In genomic region chr6:157610451-157610999, GRCh38 we compare ENCODE assay signal across 22 cellular contexts.
"Had no signal": no experiment of that assay in that cellular context is flagged by ENCODE, and none has a peak within 500 bp of the region (broad histone marks: within the 10 kb centered on the region; RNA-seq: fewer than 3 reads in every experiment).

No MANE protein-coding gene starts in this region.

- H3K4me3 Mint-ChIP-seq: activated B cell treated with CpG ODN at 0.5 μM for 24 hours; activated CD4-positive, alpha-beta memory T cell treated with anti-CD3 and anti-CD28 coated beads, Interleukin-2, amount 10 ng/mL, durations not matched to agents 7 days and 5 days; activated CD8-positive, alpha-beta memory T cell treated with anti-CD3 and anti-CD28 coated beads, Interleukin-2, amount 10 ng/mL, durations not matched to agents 7 days and 5 days; activated naive CD4-positive, alpha-beta T cell treated with anti-CD3 and anti-CD28 coated beads, Interleukin-2, amount 10 ng/mL, durations not matched to agents 7 days and 5 days; activated naive CD8-positive, alpha-beta T cell treated with anti-CD3 and anti-CD28 coated beads, Interleukin-2, amount 50 U/mL, for 24 hours; activated T-helper 17 cell treated with anti-CD3 and anti-CD28 coated beads, Interleukin-2, amount 50 U/mL, for 72 hours; central memory CD8-positive, alpha-beta T cell; immature natural killer cell; naive thymus-derived CD8-positive, alpha-beta T cell had no signal

- ATAC-seq: activated CD8-positive, alpha-beta memory T cell treated with anti-CD3 and anti-CD28 coated beads, Interleukin-2, amount 10 ng/mL, durations not matched to agents 7 days and 5 days; activated naive CD8-positive, alpha-beta T cell treated with anti-CD3 and anti-CD28 coated beads, Interleukin-2, amount 50 U/mL, for 24 hours; activated T-helper 17 cell treated with anti-CD3 and anti-CD28 coated beads, Interleukin-2, amount 50 U/mL, for 72 hours; naive thymus-derived CD8-positive, alpha-beta T cell; stimulated activated naive CD8-positive, alpha-beta T cell treated with anti-CD3 and anti-CD28 coated beads, Interleukin-15, Interleukin-2, amounts not matched to agents 100 U/mL and 50 U/mL, for 24 hours had no signal

- H3K9me3 ChIP-seq: neutrophil, tibial nerve, uterus had no signal

- H3K27ac Mint-ChIP-seq: activated B cell treated with CpG ODN at 0.5 μM for 24 hours; activated CD4-positive, alpha-beta memory T cell treated with anti-CD3 and anti-CD28 coated beads, Interleukin-2, amount 10 ng/mL, durations not matched to agents 7 days and 5 days; activated CD8-positive, alpha-beta memory T cell treated with anti-CD3 and anti-CD28 coated beads, Interleukin-2, amount 10 ng/mL, durations not matched to agents 7 days and 5 days; activated naive CD4-positive, alpha-beta T cell treated with anti-CD3 and anti-CD28 coated beads, Interleukin-2, amount 10 ng/mL, durations not matched to agents 7 days and 5 days; activated naive CD8-positive, alpha-beta T cell treated with anti-CD3 and anti-CD28 coated beads, Interleukin-2, amount 50 U/mL, for 24 hours; activated T-helper 17 cell treated with anti-CD3 and anti-CD28 coated beads, Interleukin-2, amount 50 U/mL, for 72 hours; immature natural killer cell; naive thymus-derived CD8-positive, alpha-beta T cell had no signal

- H3K9ac ChIP-seq: parathyroid adenoma had no signal

- DNase-seq: activated B cell treated with CpG ODN at 0.5 μM for 24 hours; activated CD4-positive, alpha-beta memory T cell treated with anti-CD3 and anti-CD28 coated beads, Interleukin-2, amount 10 ng/mL, durations not matched to agents 7 days and 5 days; activated CD4-positive, alpha-beta T cell treated with anti-CD3 and anti-CD28 coated beads for 4 hours; activated CD8-positive, alpha-beta memory T cell treated with anti-CD3 and anti-CD28 coated beads, Interleukin-2, amount 10 ng/mL, durations not matched to agents 7 days and 5 days; activated naive CD4-positive, alpha-beta T cell treated with anti-CD3 and anti-CD28 coated beads, Interleukin-2, amount 10 ng/mL, durations not matched to agents 7 days and 5 days; activated naive CD8-positive, alpha-beta T cell treated with anti-CD3 and anti-CD28 coated beads, Interleukin-2, amount 50 U/mL, for 24 hours; brain microvascular endothelial cell; cortex of kidney; immature natural killer cell; mesendoderm; naive thymus-derived CD8-positive, alpha-beta T cell; stimulated activated CD4-positive, alpha-beta T cell treated with anti-CD3 and anti-CD28 coated beads, Interleukin-12 subunit alpha, Interleukin-12 subunit beta, amount 100 ng/mL, for 4 hours; stimulated activated CD4-positive, alpha-beta T cell treated with anti-CD3 and anti-CD28 coated beads, Interleukin-1b, Interleukin-23, amount 100 ng/mL, for 48 hours; stimulated activated naive CD8-positive, alpha-beta T cell treated with anti-CD3 and anti-CD28 coated beads, Interleukin-15, Interleukin-2, amounts not matched to agents 100 U/mL and 50 U/mL, for 24 hours; T-helper 1 cell; T-helper 9 cell; uterus had no signal

- H3K4me1 Mint-ChIP-seq: activated naive CD4-positive, alpha-beta T cell treated with anti-CD3 and anti-CD28 coated beads, Interleukin-2, amount 10 ng/mL, durations not matched to agents 7 days and 5 days; activated T-helper 17 cell treated with anti-CD3 and anti-CD28 coated beads, Interleukin-2, amount 50 U/mL, for 72 hours; central memory CD8-positive, alpha-beta T cell; immature natural killer cell had no signal

- H3K27me3 Mint-ChIP-seq: activated B cell treated with CpG ODN at 0.5 μM for 24 hours; activated CD8-positive, alpha-beta memory T cell treated with anti-CD3 and anti-CD28 coated beads, Interleukin-2, amount 10 ng/mL, durations not matched to agents 7 days and 5 days; activated naive CD8-positive, alpha-beta T cell treated with anti-CD3 and anti-CD28 coated beads, Interleukin-2, amount 50 U/mL, for 24 hours; activated T-helper 17 cell treated with anti-CD3 and anti-CD28 coated beads, Interleukin-2, amount 50 U/mL, for 72 hours; central memory CD8-positive, alpha-beta T cell had no signal

- H3K9me3 Mint-ChIP-seq: activated B cell treated with CpG ODN at 0.5 μM for 24 hours; activated CD4-positive, alpha-beta memory T cell treated with anti-CD3 and anti-CD28 coated beads, Interleukin-2, amount 10 ng/mL, durations not matched to agents 7 days and 5 days; activated naive CD4-positive, alpha-beta T cell treated with anti-CD3 and anti-CD28 coated beads, Interleukin-2, amount 10 ng/mL, durations not matched to agents 7 days and 5 days; activated naive CD8-positive, alpha-beta T cell treated with anti-CD3 and anti-CD28 coated beads, Interleukin-2, amount 50 U/mL, for 24 hours; activated T-helper 17 cell treated with anti-CD3 and anti-CD28 coated beads, Interleukin-2, amount 50 U/mL, for 72 hours; central memory CD8-positive, alpha-beta T cell; immature natural killer cell; naive thymus-derived CD8-positive, alpha-beta T cell had no signal

- H3K36me3 ChIP-seq: brain microvascular endothelial cell, neutrophil, tibial nerve, uterus had no signal

- H3K27ac ChIP-seq: brain microvascular endothelial cell, neutrophil, parathyroid adenoma, tibial nerve had no signal

- H3K27me3 ChIP-seq: brain microvascular endothelial cell, neutrophil, tibial nerve, uterus had no signal

- H3K4me3 ChIP-seq: tibial nerve, uterus had no signal

- H2AFZ ChIP-seq: parathyroid adenoma had no signal
